8 cellular contexts compared by ENCODE assay signal in the genomic region with DNA sequence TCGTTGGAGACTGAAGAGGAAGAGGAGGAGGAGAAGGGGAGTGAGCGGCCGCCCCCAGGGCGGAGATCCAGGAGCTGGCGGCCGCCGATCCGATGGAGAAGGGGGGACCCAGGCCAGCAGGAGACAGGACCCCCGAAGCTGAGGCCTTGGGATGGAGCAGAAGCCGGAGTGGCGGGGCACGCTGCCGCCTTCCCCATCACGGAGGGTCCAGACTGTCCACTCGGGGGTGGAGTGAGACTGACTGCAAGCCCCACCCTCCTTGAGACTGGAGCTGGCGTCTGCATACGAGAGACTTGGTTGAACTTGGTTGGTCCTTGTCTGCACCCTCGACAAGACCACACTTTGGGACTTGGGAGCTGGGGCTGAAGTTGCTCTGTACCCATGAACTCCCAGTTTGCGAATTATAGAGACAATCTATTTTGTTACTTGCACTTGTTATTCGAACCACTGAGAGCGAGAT. TPM values are rescaled to one million over a fixed set of nuclear protein-coding genes. Genes with fewer than 3 reads are reported as not detected.
A peak's percentile ranks its signal among the peaks of the same experiment; 100 is the strongest.
DNase-seq lines count a peak whose midpoint lies in the region; ATAC-seq, FAIRE-seq and TF ChIP-seq lines count a peak whose summit lies in the region.

No MANE protein-coding gene starts in this region.

- H3K4me1 Mint-ChIP-seq in T-cell = peaks cover 11 to 33% (median 23%) of the 10 kb centered on the region in 3 donors
- peaks cover 20% of the 10 kb centered on the region for H3K4me1 Mint-ChIP-seq in mesothelial cell of epicardium

- no peaks in the 10 kb centered on the region for H3K27me3 ChIP-seq in dorsolateral prefrontal cortex
- H3K27me3 ChIP-seq in uterus = no peaks in the 10 kb centered on the region

- H3K36me3 ChIP-seq in uterus = no peaks in the 10 kb centered on the region

- TF ChIP-seq CTCF in dorsolateral prefrontal cortex (IDR thresholded peaks at IDR 0.05 in 54 of 56, conservative IDR thresholded peaks at IDR 0.05 in 2 of 56; ENCODE audit: low read depth in 1 of 56, partially characterized antibody in 56 of 56) (no peak), mesothelial cell of epicardium (IDR thresholded peaks at IDR 0.05; ENCODE audit: unreplicated experiment) (no peak), uterus (IDR thresholded peaks at IDR 0.05) (no peak)

- H3K4me1 ChIP-seq in uterus = peaks cover 0 to 16% of the 10 kb centered on the region in 2 donors

- H3K27ac ChIP-seq in dorsolateral prefrontal cortex = peak overlapping the region in 48 of 59 donors; percentile 1 to 95 (median 86)
- H3K27ac ChIP-seq in uterus = peak overlapping the region; percentile 84 to 89

- H3K27me3 Mint-ChIP-seq in T-cell = no peaks in the 10 kb centered on the region
- no peaks in the 10 kb centered on the region for H3K27me3 Mint-ChIP-seq in mesothelial cell of epicardium (ENCODE audit: low read depth)

- H3K4me3 ChIP-seq in dorsolateral prefrontal cortex (peak overlapping the region in 58 of 59 donors; percentile 57 to 97 (median 84)), uterus (peak overlapping the region; percentile 64 to 70)

- TF ChIP-seq POLR2A in GM12892 (IDR thresholded peaks at IDR 0.05; ENCODE audit: low read depth, low read length) = peak; percentile 49; the same call in 1 of the 2 replicates
- TF ChIP-seq POLR2A in uterus (IDR thresholded peaks at IDR 0.05) = no peak

- H3K27ac Mint-ChIP-seq in T-cell (peak overlapping the region; percentile 96 to 99), mesothelial cell of epicardium (peak overlapping the region; percentile 99)

- DNase-seq in GM12892 (ENCODE audit: insufficient read length) = no peak
- DNase-seq in T-cell = peak in 6 of 34 experiments; percentile 16 to 38 (median 25)
- no peak for DNase-seq in dorsolateral prefrontal cortex
- DNase-seq in mesothelial cell of epicardium (ENCODE audit: low spot score in 2 of 2, unreplicated experiment in 2 of 2) = no peak
- DNase-seq in uterus = peak; percentile 36 to 40
- no peak for DNase-seq in GF-D8 (lab: John Stamatoyannopoulos, UW)

- H3K9me3 ChIP-seq in uterus = no peaks in the 10 kb centered on the region

- intact Hi-C loops in dorsolateral prefrontal cortex (cut with DNase I) = loop anchor here (2.0 to 10.0 kb wide), 3 partner anchors 17 to 267 kb away; a partner anchor contains a TSS
- intact Hi-C loops in uterus (cut with DNase I; ENCODE audit: low total_unique reads) = loop anchor here (5.0 to 10.0 kb wide), 2 partner anchors 65 to 97 kb away; no protein-coding TSS in a partner anchor

- CTCF ChIA-PET in T-cell (lab: Charles Lee) = interaction anchor here in 1 of 2 donors (0.7 to 1.3 kb wide), 4 partner anchors 75 to 143 kb away, joined by 3 to 8 read pairs (median 4); no protein-coding TSS in a partner anchor

- POLR2A ChIA-PET in T-cell (lab: Charles Lee) = interaction anchor here (0.5 to 3.4 kb wide), 9 partner anchors 26 to 308 kb away, joined by 3 to 35 read pairs (median 3); a partner anchor contains a TSS

- ATAC-seq in T-cell (replicated peaks in 1 of 4) (no peak), HG03520 (IDR thresholded peaks at IDR 0.05; ENCODE audit: unreplicated experiment) (no peak), HG03175 (IDR thresholded peaks at IDR 0.05; ENCODE audit: unreplicated experiment) (no peak)

- FAIRE-seq in GM12892 (lab: Jason Lieb, UNC) = peak; percentile 44

- H3K36me3 Mint-ChIP-seq in T-cell = peaks cover 15% of the 10 kb centered on the region
- H3K36me3 Mint-ChIP-seq in mesothelial cell of epicardium = no peaks in the 10 kb centered on the region

- H3K9me3 Mint-ChIP-seq in T-cell (no peaks in the 10 kb centered on the region), mesothelial cell of epicardium (no peaks in the 10 kb centered on the region)

- H3K4me3 Mint-ChIP-seq in T-cell (peak overlapping the region; percentile 95 to 100 (median 99)), mesothelial cell of epicardium (peak overlapping the region; percentile 95)

RNA-seq across cellular contexts. Expression of a gene that starts 1.8 kb away (rescaled TPM):
- polyA plus RNA-seq in GM12892 (2012; ENCODE audit: missing spikeins) = 68.1 TPM
- 100 to 1,000 TPM in 3 of 5 donors, 10 to 100 TPM in 2; 76.5 to 174 (median 102) TPM for total RNA-seq in T-cell
- 100 to 1,000 TPM in 25 of 120 experiments, 10 to 100 TPM in 95; 15.8 to 333 (median 47.4) TPM for total RNA-seq in dorsolateral prefrontal cortex
- total RNA-seq in mesothelial cell of epicardium = 80.0 to 84.4 TPM (median 84.1 TPM) in 3 replicates
- total RNA-seq in uterus = 10 to 100 TPM; 17.6 to 68.2 (median 38.0) TPM

RNA-seq across cellular contexts. Expression of a gene that starts 21.0 kb away (rescaled TPM):
- polyA plus RNA-seq in GM12892 (2012; ENCODE audit: missing spikeins) = 30.5 TPM
- total RNA-seq in T-cell = 10 to 100 TPM; 15.7 to 26.7 (median 24.7) TPM
- 10 to 100 TPM; 13.4 to 25.1 (median 18.3) TPM for total RNA-seq in dorsolateral prefrontal cortex
- 86.0 to 95.8 TPM (median 89.0 TPM) in 3 replicates for total RNA-seq in mesothelial cell of epicardium
- total RNA-seq in uterus = 10 to 100 TPM; 10.3 to 75.7 (median 17.1) TPM

RNA-seq across cellular contexts. Expression of a gene that starts 50.4 kb away (rescaled TPM):
- 16.9 TPM for polyA plus RNA-seq in GM12892 (2012; ENCODE audit: missing spikeins)
- total RNA-seq in T-cell = 10 to 100 TPM; 22.4 to 50.9 (median 33.7) TPM
- 10 to 100 TPM; 36.0 to 71.8 (median 52.0) TPM for total RNA-seq in dorsolateral prefrontal cortex
- 101 to 110 TPM (median 102 TPM) in 3 replicates for total RNA-seq in mesothelial cell of epicardium
- total RNA-seq in uterus = 10 to 100 TPM in 3 of 4 donors, 1 to 10 TPM in 1; 6.5 to 53.8 (median 31.9) TPM

Comparison
In these comparisons a context has a peak if more than half of its experiments do, and no peak if none do; other contexts are left out.
1. DNase-seq: peak in uterus (2 of 2); none in GM12892 (single experiment), dorsolateral prefrontal cortex (0 of 10), mesothelial cell of epicardium (0 of 2) and GF-D8 (single experiment).